In genomic region chr12:124411291-124411878, GRCh38 we compare ENCODE assay signal across 10 cellular contexts.
DNase-seq lines count a peak whose midpoint lies in the region; ATAC-seq, FAIRE-seq and TF ChIP-seq lines count a peak whose summit lies in the region.
"Had no signal": no experiment of that assay in that cellular context is flagged by ENCODE, and none has a peak within 500 bp of the region (broad histone marks: within the 10 kb centered on the region; RNA-seq: fewer than 3 reads in every experiment).

No MANE protein-coding gene starts in this region.

- H3K36me3 ChIP-seq in WERI-Rb-1, result peaks cover 73% of the 10 kb centered on the region
- H3K36me3 ChIP-seq in gastrocnemius medialis, result no peaks in the 10 kb centered on the region
- H3K36me3 ChIP-seq in small intestine (ENCODE audit: control insufficient read depth in 2 of 2, insufficient read depth in 2 of 2, low read length in 2 of 2), result no peaks in the 10 kb centered on the region

- no peak for TF ChIP-seq POLR2A in gastrocnemius medialis (IDR thresholded peaks at IDR 0.05)

- no peaks in the 10 kb centered on the region for H3K27me3 ChIP-seq in WERI-Rb-1 (ENCODE audit: insufficient read depth, low read depth, severe bottlenecking)
- H3K27me3 ChIP-seq in gastrocnemius medialis, result no peaks in the 10 kb centered on the region
- H3K27me3 ChIP-seq in small intestine (ENCODE audit: control insufficient read depth in 2 of 2, insufficient read depth in 2 of 2, low read length in 2 of 2), result no peaks in the 10 kb centered on the region

- DNase-seq in G401 (ENCODE audit: low spot score) (peak; percentile 62), WERI-Rb-1 (peak; percentile 44), glomerular visceral epithelial cell (ENCODE audit: extremely low spot score) (peak; percentile 86), gastrocnemius medialis (peak; percentile 66 to 82), foreskin melanocyte (no peak), small intestine (no peak)
- DNase-seq: SW 1271 had no signal

- intact Hi-C loops in gastrocnemius medialis (cut with DNase I; ENCODE audit: low total_unique reads), result loop anchor here (2.0 kb wide), 1 partner anchor 21 kb away; no protein-coding TSS in a partner anchor

- H3K9me3 ChIP-seq in WERI-Rb-1 (ENCODE audit: severe bottlenecking) (no peaks in the 10 kb centered on the region), gastrocnemius medialis (no peaks in the 10 kb centered on the region), small intestine (ENCODE audit: control insufficient read depth, low read depth) (no peaks in the 10 kb centered on the region)

- in situ Hi-C loops in G401 (cut with HindIII; ENCODE audit: low sequenced_read_pairs), result no loop called here
- in situ Hi-C loops in gastrocnemius medialis (cut with MboI; ENCODE audit: low sequenced_read_pairs in 4 of 4), result no loop called here

- H3K4me3 ChIP-seq in WERI-Rb-1 (ENCODE audit: low read depth, low read length) (no peak overlapping the region), gastrocnemius medialis (no peak overlapping the region), small intestine (ENCODE audit: low read depth in 1 of 2, low read length in 2 of 2) (no peak overlapping the region)
- H3K4me3 ChIP-seq: GM12878 had no signal

- H3K27ac ChIP-seq in WERI-Rb-1 (peak overlapping the region; percentile 91), gastrocnemius medialis (peak overlapping the region; percentile 80 to 87 (median 85)), small intestine (ENCODE audit: low read depth in 1 of 2, low read length in 1 of 2) (peak overlapping the region in 1 of 2 donors; percentile 38)

- H3K4me1 ChIP-seq in gastrocnemius medialis (peaks cover 24 to 54% of the 10 kb centered on the region in 2 donors), small intestine (ENCODE audit: control insufficient read depth in 2 of 2, insufficient read depth in 1 of 2, low read depth in 1 of 2, low read length in 1 of 2) (no peaks in the 10 kb centered on the region)

- FAIRE-seq in small intestine (lab: Jason Lieb, UNC), result no peak
- FAIRE-seq: GM12878 had no signal

- WGBS in small intestine, 3 donors, result 78 to 91% (median 88%) methylated on average over 24 to 25 of the region's 25 CpGs

- TF ChIP-seq CTCF in WERI-Rb-1 (IDR thresholded peaks at IDR 0.05; ENCODE audit: low read depth, low read length) (no peak), gastrocnemius medialis (IDR thresholded peaks at IDR 0.05 in 4 of 5, conservative IDR thresholded peaks at IDR 0.05 in 1 of 5) (no peak)

- ATAC-seq in gastrocnemius medialis (peak; percentile 70 to 81), GM21367 (IDR thresholded peaks at IDR 0.05; ENCODE audit: unreplicated experiment) (no peak), HG03378 (IDR thresholded peaks at IDR 0.05; ENCODE audit: unreplicated experiment) (no peak)
- ATAC-seq: GM12878 had no signal

Comparison
In these comparisons a context has a peak if more than half of its experiments do, and no peak if none do; other contexts are left out.
1. DNase-seq: peak in G401 (single experiment), WERI-Rb-1 (single experiment), glomerular visceral epithelial cell (single experiment) and gastrocnemius medialis (2 of 2); none in foreskin melanocyte (single experiment) and small intestine (single experiment).
2. ATAC-seq: peak in gastrocnemius medialis (2 of 2); none in GM21367 (single experiment) and HG03378 (single experiment).